ENCODE assay signal across 8 cellular contexts in the genomic region with DNA sequence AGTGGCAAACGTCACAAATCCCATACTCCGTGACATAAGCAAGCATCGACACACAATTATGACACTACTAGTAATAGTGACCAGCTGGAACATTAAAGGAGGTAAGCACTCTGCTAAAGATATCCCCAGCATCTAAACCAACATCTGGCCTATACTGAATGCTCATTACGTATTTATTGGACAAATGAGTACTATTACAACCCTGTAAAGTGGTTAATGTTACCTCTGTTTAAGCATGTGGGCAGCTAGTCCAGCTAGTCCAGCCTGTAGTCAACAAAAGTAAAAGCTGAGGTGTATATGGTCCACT. TPM values are rescaled to one million over a fixed set of nuclear protein-coding genes. Genes with fewer than 3 reads are reported as not detected.
DNase-seq lines count a peak whose midpoint lies in the region; ATAC-seq and TF ChIP-seq lines count a peak whose summit lies in the region.

No MANE protein-coding gene starts in this region.

- peaks cover 8% of the 10 kb centered on the region for H3K36me3 Mint-ChIP-seq in dendritic cell treated with granulocyte-macrophage colony-stimulating factor and Interleukin-4, amounts not matched to agents 40 ng/mL and 50 ng/mL, for 4 days (ENCODE audit: low read depth)

- H3K4me3 ChIP-seq in skeletal muscle tissue (ENCODE audit: low read length in 3 of 3) = peak overlapping the region; percentile 16 to 75 (median 46)

- ATAC-seq in GM19328 (IDR thresholded peaks at IDR 0.05; ENCODE audit: unreplicated experiment) (peak; percentile 2), HG02678 (IDR thresholded peaks at IDR 0.05; ENCODE audit: unreplicated experiment) (no peak), left ventricle myocardium superior (no peak)

- H3K9ac ChIP-seq in skeletal muscle tissue (ENCODE audit: low read depth in 1 of 3, low read length in 3 of 3) = no peak overlapping the region

- no peaks in the 10 kb centered on the region for H3K9me3 ChIP-seq in skeletal muscle tissue (ENCODE audit: control insufficient read depth in 3 of 3, low read length in 3 of 3)

- H3K27ac ChIP-seq in skeletal muscle tissue (ENCODE audit: low read depth, low read length) = no peak overlapping the region

- intact Hi-C loops in dendritic cell treated with granulocyte-macrophage colony-stimulating factor and Interleukin-4, amounts not matched to agents 40 ng/mL and 50 ng/mL, for 4 days (cut with micrococcal nuclease) = loop anchor here (5.0 to 10.0 kb wide), 2 partner anchors 63 to 400 kb away; no protein-coding TSS in a partner anchor
- intact Hi-C loops in left ventricle myocardium superior (cut with micrococcal nuclease) = no loop called here

- no peaks in the 10 kb centered on the region for H3K27me3 ChIP-seq in skeletal muscle tissue (ENCODE audit: control insufficient read depth in 3 of 3, insufficient read depth in 3 of 3, low read length in 3 of 3)

- peaks cover 0 to 4% (median 2%) of the 10 kb centered on the region in 3 donors for H3K4me1 ChIP-seq in skeletal muscle tissue (ENCODE audit: control insufficient read depth in 3 of 3, insufficient read depth in 3 of 3, low read length in 3 of 3)

- DNase-seq in DMS 273 treated with DMSO at 0.1 percent for 48 hours (lab: John Stamatoyannopoulos, UW) (no peak), left ventricle myocardium superior (no peak)
- DNase-seq in stimulated activated naive CD4-positive, alpha-beta T cell (lab: John Stamatoyannopoulos, UW) = no peak

- peak overlapping the region; percentile 93 for H3K4me3 Mint-ChIP-seq in dendritic cell treated with granulocyte-macrophage colony-stimulating factor and Interleukin-4, amounts not matched to agents 40 ng/mL and 50 ng/mL, for 4 days

- H3K27me3 Mint-ChIP-seq in dendritic cell treated with granulocyte-macrophage colony-stimulating factor and Interleukin-4, amounts not matched to agents 40 ng/mL and 50 ng/mL, for 4 days = no peaks in the 10 kb centered on the region

- H3K27ac Mint-ChIP-seq in dendritic cell treated with granulocyte-macrophage colony-stimulating factor and Interleukin-4, amounts not matched to agents 40 ng/mL and 50 ng/mL, for 4 days = peak overlapping the region; percentile 91

- H3K4me1 Mint-ChIP-seq in dendritic cell treated with granulocyte-macrophage colony-stimulating factor and Interleukin-4, amounts not matched to agents 40 ng/mL and 50 ng/mL, for 4 days (ENCODE audit: low read depth) = peaks cover 16% of the 10 kb centered on the region

- H3K36me3 ChIP-seq in skeletal muscle tissue (ENCODE audit: control insufficient read depth in 3 of 3, insufficient read depth in 3 of 3, low read length in 3 of 3) = no peaks in the 10 kb centered on the region

- H3K9me3 Mint-ChIP-seq in dendritic cell treated with granulocyte-macrophage colony-stimulating factor and Interleukin-4, amounts not matched to agents 40 ng/mL and 50 ng/mL, for 4 days = no peaks in the 10 kb centered on the region

- 0 out of 2 replicates have a peak, but pooled peaks have one; percentile 12 for TF ChIP-seq CTCF in LNCAP (IDR thresholded peaks at IDR 0.05)

RNA-seq across cellular contexts. Expression of a gene that starts 0.4 kb away (rescaled TPM):
- 6.3 TPM for total RNA-seq in skeletal muscle tissue
- total RNA-seq in left ventricle myocardium superior = 4.0 TPM

RNA-seq across cellular contexts. Expression of a gene that starts 24.7 kb away (rescaled TPM):
- total RNA-seq in skeletal muscle tissue = not detected
- not detected for total RNA-seq in left ventricle myocardium superior
